ENCODE assay signal across 11 cellular contexts in the genomic region with DNA sequence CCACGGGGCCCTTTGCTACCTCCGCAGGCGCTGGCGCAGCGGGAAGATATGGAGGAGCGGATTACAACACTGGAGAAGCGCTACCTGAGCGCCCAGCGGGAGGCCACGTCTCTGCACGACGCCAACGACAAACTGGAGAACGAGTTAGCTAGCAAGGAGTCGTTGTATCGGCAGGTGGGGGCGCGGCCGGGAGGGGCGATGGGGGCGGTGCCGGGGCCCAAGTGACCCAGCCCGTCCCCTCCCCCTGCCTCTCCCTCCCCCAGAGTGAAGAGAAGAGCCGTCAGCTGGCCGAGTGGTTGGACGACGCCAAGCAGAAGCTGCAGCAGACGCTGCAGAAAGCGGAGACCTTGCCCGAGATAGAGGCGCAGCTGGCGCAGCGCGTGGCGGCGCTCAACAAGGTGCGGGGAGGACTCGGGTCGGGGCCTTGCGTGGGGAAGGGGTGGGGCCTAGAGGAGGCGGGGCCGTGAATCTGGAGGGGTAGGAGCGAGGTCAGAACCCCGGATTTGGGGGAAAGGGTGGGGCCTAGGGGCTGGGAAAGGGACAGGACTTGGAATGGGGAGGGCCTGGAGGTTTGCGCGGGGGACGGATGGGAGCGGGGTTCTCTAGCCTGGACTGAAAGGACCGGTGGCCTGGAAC. TPM values are rescaled to one million over a fixed set of nuclear protein-coding genes. Genes with fewer than 3 reads are reported as not detected.
A peak's percentile ranks its signal among the peaks of the same experiment; 100 is the strongest.
DNase-seq lines count a peak whose midpoint lies in the region; ATAC-seq and TF ChIP-seq lines count a peak whose summit lies in the region.
"Had no signal": no experiment of that assay in that cellular context is flagged by ENCODE, and none has a peak within 500 bp of the region (broad histone marks: within the 10 kb centered on the region; RNA-seq: fewer than 3 reads in every experiment).

No MANE protein-coding gene starts in this region.

- peak overlapping the region; percentile 47 to 62 for H3K27ac ChIP-seq in prostate gland

- H3K9me3 Mint-ChIP-seq in Calu3 (ENCODE audit: low read depth, unreplicated experiment) = peaks cover 2% of the 10 kb centered on the region
- H3K9me3 Mint-ChIP-seq in WTC11 = no peaks in the 10 kb centered on the region

- H3K4me1 ChIP-seq in prostate gland (replicated peaks) = no peaks in the 10 kb centered on the region

- WGBS in prostate gland = 18% methylated on average over 49 of the region's 49 CpGs

- H3K36me3 Mint-ChIP-seq in Calu3 (ENCODE audit: insufficient read depth, unreplicated experiment) (peaks cover 7% of the 10 kb centered on the region), WTC11 (peaks cover 30% of the 10 kb centered on the region)

- POLR2A ChIA-PET in WTC11 (lab: Charles Lee) = interaction anchor here (1.1 to 1.9 kb wide), 4 partner anchors 10 to 13 kb away, joined by 3 to 4 read pairs (median 3); no protein-coding TSS in a partner anchor

- peaks cover 10% of the 10 kb centered on the region for H3K4me1 Mint-ChIP-seq in Calu3 (ENCODE audit: low read depth, unreplicated experiment)
- H3K4me1 Mint-ChIP-seq in WTC11 = peaks cover 38% of the 10 kb centered on the region

- no peaks in the 10 kb centered on the region for H3K27me3 ChIP-seq in prostate gland (replicated peaks; ENCODE audit: insufficient read depth)

- H3K27me3 Mint-ChIP-seq in Calu3 (ENCODE audit: unreplicated experiment) = no peaks in the 10 kb centered on the region
- H3K27me3 Mint-ChIP-seq in WTC11 (ENCODE audit: low read depth) = peaks cover 50% of the 10 kb centered on the region

- TF ChIP-seq CTCF in Calu3 (IDR thresholded peaks at IDR 0.05; ENCODE audit: unreplicated experiment) (no peak), WTC11 (IDR thresholded peaks at IDR 0.05) (no peak), fibroblast of villous mesenchyme (IDR thresholded peaks at IDR 0.05; ENCODE audit: insufficient read depth, low read depth, low read length) (no peak), prostate gland (IDR thresholded peaks at IDR 0.05) (no peak)

- no TSS peak for BruUV-seq in Calu3 (replicated peaks; lab: Mats Ljungman, UMichigan)

- H3K36me3 ChIP-seq in prostate gland = no peaks in the 10 kb centered on the region

- H3K4me3 ChIP-seq in fibroblast of villous mesenchyme (ENCODE audit: low read depth, low read length) (peak overlapping the region; percentile 44), prostate gland (peak overlapping the region; percentile 10 to 23)

- DNase-seq in Calu3 (no peak), WTC11 (ENCODE audit: low spot score) (peak; percentile 70), fibroblast of villous mesenchyme (ENCODE audit: low read depth) (no peak), prostate gland (ENCODE audit: low spot score) (no peak), NCI-H1694 treated with DMSO at 0.1 percent for 48 hours (lab: John Stamatoyannopoulos, UW) (no peak)

- no peaks in the 10 kb centered on the region for H3K9me3 ChIP-seq in prostate gland

- CTCF ChIA-PET in Calu3 (lab: Charles Lee) (interaction anchor here (0.6 kb wide), 2 partner anchors 72 kb away, joined by 9 to 12 read pairs; no protein-coding TSS in a partner anchor), WTC11 (lab: Charles Lee) (interaction anchor here (0.5 to 9.7 kb wide), 12 partner anchors 13 to 173 kb away, joined by 3 to 118 read pairs (median 5); a partner anchor contains a TSS)

- H3K27ac Mint-ChIP-seq in Calu3 (ENCODE audit: unreplicated experiment) (no peak overlapping the region), WTC11 (no peak overlapping the region)
- H3K27ac Mint-ChIP-seq: nephron had no signal

- intact Hi-C loops in Calu3 (cut with micrococcal nuclease; ENCODE audit: unreplicated experiment) (no loop called here), prostate gland (cut with DNase I) (no loop called here)

- ATAC-seq in WTC11 (peak; percentile 2), GM18867 (IDR thresholded peaks at IDR 0.05; ENCODE audit: unreplicated experiment) (no peak), HG02884 (IDR thresholded peaks at IDR 0.05; ENCODE audit: unreplicated experiment) (no peak), HG03097 (IDR thresholded peaks at IDR 0.05; ENCODE audit: low FRiP score, unreplicated experiment) (no peak)

- H3K4me3 Mint-ChIP-seq in Calu3 (ENCODE audit: low read depth, unreplicated experiment) (peak overlapping the region; percentile 58), WTC11 (peak overlapping the region; percentile 70)
- H3K4me3 Mint-ChIP-seq: nephron had no signal

- no peak for TF ChIP-seq POLR2A in prostate gland (IDR thresholded peaks at IDR 0.05)

TF ChIP-seq in WTC11, 78 proteins besides CTCF, POLR2A, EP300 and RAD21:
- TF ChIP-seq SP1 (CRISPR knock-in tag; conservative IDR thresholded peaks at IDR 0.05) = 0 out of 2 replicates have a peak, but pooled peaks have one; percentile 38
- TF ChIP-seq, protein P1, sequence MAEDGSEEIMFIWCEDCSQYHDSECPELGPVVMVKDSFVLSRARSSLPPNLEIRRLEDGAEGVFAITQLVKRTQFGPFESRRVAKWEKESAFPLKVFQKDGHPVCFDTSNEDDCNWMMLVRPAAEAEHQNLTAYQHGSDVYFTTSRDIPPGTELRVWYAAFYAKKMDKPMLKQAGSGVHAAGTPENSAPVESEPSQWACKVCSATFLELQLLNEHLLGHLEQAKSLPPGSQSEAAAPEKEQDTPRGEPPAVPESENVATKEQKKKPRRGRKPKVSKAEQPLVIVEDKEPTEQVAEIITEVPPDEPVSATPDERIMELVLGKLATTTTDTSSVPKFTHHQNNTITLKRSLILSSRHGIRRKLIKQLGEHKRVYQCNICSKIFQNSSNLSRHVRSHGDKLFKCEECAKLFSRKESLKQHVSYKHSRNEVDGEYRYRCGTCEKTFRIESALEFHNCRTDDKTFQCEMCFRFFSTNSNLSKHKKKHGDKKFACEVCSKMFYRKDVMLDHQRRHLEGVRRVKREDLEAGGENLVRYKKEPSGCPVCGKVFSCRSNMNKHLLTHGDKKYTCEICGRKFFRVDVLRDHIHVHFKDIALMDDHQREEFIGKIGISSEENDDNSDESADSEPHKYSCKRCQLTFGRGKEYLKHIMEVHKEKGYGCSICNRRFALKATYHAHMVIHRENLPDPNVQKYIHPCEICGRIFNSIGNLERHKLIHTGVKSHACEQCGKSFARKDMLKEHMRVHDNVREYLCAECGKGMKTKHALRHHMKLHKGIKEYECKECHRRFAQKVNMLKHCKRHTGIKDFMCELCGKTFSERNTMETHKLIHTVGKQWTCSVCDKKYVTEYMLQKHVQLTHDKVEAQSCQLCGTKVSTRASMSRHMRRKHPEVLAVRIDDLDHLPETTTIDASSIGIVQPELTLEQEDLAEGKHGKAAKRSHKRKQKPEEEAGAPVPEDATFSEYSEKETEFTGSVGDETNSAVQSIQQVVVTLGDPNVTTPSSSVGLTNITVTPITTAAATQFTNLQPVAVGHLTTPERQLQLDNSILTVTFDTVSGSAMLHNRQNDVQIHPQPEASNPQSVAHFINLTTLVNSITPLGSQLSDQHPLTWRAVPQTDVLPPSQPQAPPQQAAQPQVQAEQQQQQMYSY (CRISPR knock-in tag; IDR thresholded peaks at IDR 0.05) = peak; percentile 63
- 0 out of 2 replicates have a peak, but pooled peaks have one; percentile 39 for TF ChIP-seq ETV6 (CRISPR knock-in tag; IDR thresholded peaks at IDR 0.05)
- no peak for TF ChIP-seq HMGA2 (CRISPR knock-in tag; IDR thresholded peaks at IDR 0.05)

RNA-seq across cellular contexts. Expression of a gene that starts 13.7 kb away (rescaled TPM):
- 4.9 and 6.0 TPM in 2 replicates for total RNA-seq in Calu3 (2022)
- total RNA-seq in WTC11 (2021) = 25.5 to 30.1 TPM (median 27.3 TPM) in 3 replicates
- total RNA-seq in fibroblast of villous mesenchyme = 1.6 and 2.2 TPM in 2 replicates
- total RNA-seq in prostate gland = 10 to 100 TPM; 12.3 to 18.2 TPM

RNA-seq across cellular contexts. Expression of a gene that starts 14.1 kb away (rescaled TPM):
- total RNA-seq in Calu3 (2022) (1.9 and 2.0 TPM in 2 replicates), WTC11 (2021) (3.1 to 3.4 TPM (median 3.2 TPM) in 3 replicates), fibroblast of villous mesenchyme (0.32 TPM in 1 of 2 replicates, not detected in the other), prostate gland (10 to 100 TPM in 1 of 2 donors, 1 to 10 TPM in 1; 2.2 to 11.1 TPM)

RNA-seq across cellular contexts. Expression of a gene that starts 18.9 kb away (rescaled TPM):
- total RNA-seq in Calu3 (2022) (7.0 and 7.5 TPM in 2 replicates), WTC11 (2021) (5.1 to 5.7 TPM (median 5.1 TPM) in 3 replicates), fibroblast of villous mesenchyme (4.8 and 6.5 TPM in 2 replicates), prostate gland (10 to 100 TPM; 31.2 to 64.3 TPM)

RNA-seq across cellular contexts. Expression of a gene that starts 22.1 kb away (rescaled TPM):
- total RNA-seq in Calu3 (2022) (not detected in 2 replicates), WTC11 (2021) (1.9 to 5.0 TPM (median 4.6 TPM) in 3 replicates), fibroblast of villous mesenchyme (under 0.01 TPM in 1 of 2 replicates, not detected in the other), prostate gland (1 to 10 TPM; 3.8 to 6.7 TPM)
- total RNA-seq: chondrocyte, M059J had no signal

RNA-seq across cellular contexts. Expression of a gene that starts 24.5 kb away (rescaled TPM):
- total RNA-seq in Calu3 (2022) (70.0 and 79.9 TPM in 2 replicates), WTC11 (2021) (15.5 to 24.8 TPM (median 23.6 TPM) in 3 replicates), fibroblast of villous mesenchyme (17.3 and 18.0 TPM in 2 replicates), prostate gland (100 to 1,000 TPM in 1 of 2 donors, 10 to 100 TPM in 1; 99.0 to 126 TPM)
